In genomic region chr10:63543576-63543962, GRCh38 we compare ENCODE assay signal across 18 cellular contexts.
"Had no signal": no experiment of that assay in that cellular context is flagged by ENCODE, and none has a peak within 500 bp of the region (broad histone marks: within the 10 kb centered on the region; RNA-seq: fewer than 3 reads in every experiment).

No MANE protein-coding gene starts in this region.

- H3K9me3 ChIP-seq: body of pancreas, esophagus muscularis mucosa, gastroesophageal sphincter, mucosa of descending colon, prostate gland, right atrium auricular region, tibial artery had no signal

- H3K27me3 ChIP-seq: body of pancreas, esophagus muscularis mucosa, gastroesophageal sphincter, right atrium auricular region, tibial artery had no signal

- H3K4me1 ChIP-seq: prostate gland had no signal

- H3K4me3 ChIP-seq: body of pancreas, esophagus muscularis mucosa, gastroesophageal sphincter, mucosa of descending colon, prostate gland, right atrium auricular region, tibial artery had no signal

- DNase-seq: activated CD4-positive, alpha-beta memory T cell treated with anti-CD3 and anti-CD28 coated beads, Interleukin-2, amount 10 ng/mL, durations not matched to agents 7 days and 5 days; activated CD4-positive, alpha-beta T cell treated with anti-CD3 and anti-CD28 coated beads for 48 hours; activated CD4-positive, CD25-positive, alpha-beta regulatory T cell; activated naive CD4-positive, alpha-beta T cell treated with anti-CD3 and anti-CD28 coated beads for 36 hours; activated T-cell treated with anti-CD3 and anti-CD28 coated beads, Interleukin-2, amount 50 U/mL, for 24 hours; body of pancreas; cerebellar nuclear complex; cortex of kidney; mucosa of descending colon; naive B cell; stimulated activated CD4-positive, alpha-beta T cell treated with anti-CD3 and anti-CD28 coated beads, Interleukin-12 subunit alpha, Interleukin-12 subunit beta, amount 100 ng/mL, for 4 hours; stimulated activated CD4-positive, alpha-beta T cell treated with anti-CD3 and anti-CD28 coated beads, Interleukin-2, amount 100 ng/mL, for 24 hours; stimulated activated naive CD8-positive, alpha-beta T cell treated with anti-CD3 and anti-CD28 coated beads, Interleukin-15, Interleukin-2, amounts not matched to agents 100 U/mL and 50 U/mL, for 24 hours; tibial artery had no signal

- ATAC-seq: body of pancreas; gastroesophageal sphincter; stimulated activated naive CD8-positive, alpha-beta T cell treated with anti-CD3 and anti-CD28 coated beads, Interleukin-15, Interleukin-2, amounts not matched to agents 100 U/mL and 50 U/mL, for 24 hours had no signal

- H3K27ac ChIP-seq: body of pancreas, esophagus muscularis mucosa, gastroesophageal sphincter, prostate gland, right atrium auricular region, tibial artery had no signal

- H3K36me3 ChIP-seq: esophagus muscularis mucosa, gastroesophageal sphincter, prostate gland, right atrium auricular region, tibial artery had no signal
